In the genomic region with DNA sequence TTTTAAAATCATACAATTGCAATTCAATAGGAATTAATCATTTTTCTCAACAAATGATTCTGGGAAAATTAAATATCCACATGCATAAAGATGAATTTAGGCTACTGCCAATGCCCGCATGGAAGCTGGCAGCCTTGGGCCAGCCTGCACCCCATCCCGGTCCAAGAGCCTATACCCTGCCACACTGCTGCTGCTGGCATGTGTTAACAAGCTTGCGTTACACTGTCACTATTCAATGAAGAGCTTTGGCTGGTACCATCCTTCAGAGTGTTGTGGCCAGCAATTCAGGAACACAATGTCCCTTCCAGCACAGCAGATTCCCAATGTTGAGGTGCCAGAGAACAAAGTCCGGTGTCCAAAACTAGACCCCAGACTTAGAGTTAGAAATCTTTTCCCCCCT, we compare ENCODE assay signal across 26 cellular contexts. TPM values are rescaled to one million over a fixed set of nuclear protein-coding genes. Genes with fewer than 3 reads are reported as not detected.
A peak's percentile ranks its signal among the peaks of the same experiment; 100 is the strongest.
DNase-seq lines count a peak whose midpoint lies in the region; ATAC-seq and TF ChIP-seq lines count a peak whose summit lies in the region.
"Had no signal": no experiment of that assay in that cellular context is flagged by ENCODE, and none has a peak within 500 bp of the region (broad histone marks: within the 10 kb centered on the region; RNA-seq: fewer than 3 reads in every experiment).

No MANE protein-coding gene starts in this region.

- peaks cover 0 to 4% (median 0%) of the 10 kb centered on the region in 9 donors for H3K4me1 ChIP-seq in heart right ventricle
- H3K4me1 ChIP-seq: A549, SJCRH30 had no signal

- TF ChIP-seq CTCF in dorsolateral prefrontal cortex (IDR thresholded peaks at IDR 0.05 in 54 of 56, conservative IDR thresholded peaks at IDR 0.05 in 2 of 56; ENCODE audit: low read depth in 1 of 56, partially characterized antibody in 56 of 56) (no peak), heart right ventricle (IDR thresholded peaks at IDR 0.05) (no peak)

- H3K27me3 ChIP-seq in dorsolateral prefrontal cortex (no peaks in the 10 kb centered on the region), heart right ventricle (no peaks in the 10 kb centered on the region)
- H3K27me3 ChIP-seq: MG63 had no signal

- peak in 7 of 10 donors; percentile 13 to 54 (median 46) for DNase-seq in dorsolateral prefrontal cortex
- peak; percentile 11 to 23 for DNase-seq in heart right ventricle
- no peak for DNase-seq in left lobe of liver (ENCODE audit: low spot score)
- peak; percentile 57 for DNase-seq in superior temporal gyrus (ENCODE audit: extremely low spot score)
- DNase-seq in NCI-H2196 (lab: John Stamatoyannopoulos, UW; ENCODE audit: unreplicated experiment) = no peak
- no peak for DNase-seq in NCI-H345 (lab: John Stamatoyannopoulos, UW)
- no peak for DNase-seq in GM19238 (ENCODE audit: insufficient read length, low spot score)
- DNase-seq: AML-193; CD4-positive, alpha-beta memory T cell; COR-L47; DMS53; KG1; MG63; NCI-H2029; NCI-H2227 treated with DMSO at 0.1 percent for 48 hours; NCI-H510A treated with DMSO at 0.1 percent for 48 hours; NCI-H748 treated with DMSO at 0.1 percent for 48 hours; SJCRH30 had no signal

- H3K9me3 ChIP-seq in heart right ventricle = peaks cover 0 to 35% (median 3%) of the 10 kb centered on the region in 11 donors

- H3K4me3 ChIP-seq in dorsolateral prefrontal cortex (peak overlapping the region in 5 of 59 donors; percentile 0 to 35 (median 9)), heart right ventricle (no peak overlapping the region)
- H3K4me3 ChIP-seq: A549, GM12878, MG63, SJCRH30 had no signal

- ATAC-seq in heart right ventricle = peak in 7 of 8 donors; percentile 71 to 100 (median 87)
- peak; percentile 61 for ATAC-seq in left lobe of liver
- ATAC-seq: A549, GM12878, HCT116, SK-N-SH treated with all-trans-retinoic acid at 6 μM for 48 hours had no signal

- 65 to 67% methylated on average over 4 of the region's 4 CpGs for WGBS in heart right ventricle, 2 donors

- H3K27ac ChIP-seq in dorsolateral prefrontal cortex (peak overlapping the region in 11 of 59 donors; percentile 18 to 63 (median 53)), heart right ventricle (no peak overlapping the region)
- H3K27ac ChIP-seq: A549, SJCRH30 had no signal

- peaks cover 0 to 4% (median 0%) of the 10 kb centered on the region in 9 donors for H3K36me3 ChIP-seq in heart right ventricle

- intact Hi-C loops in dorsolateral prefrontal cortex (cut with DNase I) (loop anchor here in 1 of 2 donors (10.0 kb wide), 1 partner anchor 532 kb away; no protein-coding TSS in a partner anchor), heart right ventricle (cut with DNase I) (loop anchor here in 3 of 10 donors (10.0 kb wide), 2 partner anchors 222 to 252 kb away; partner anchors contain the start of gene SMIM10L1 (in 2 of the 3))

RNA-seq across cellular contexts. Expression of gene TAS2R14, which starts 13.6 kb away (rescaled TPM):
- total RNA-seq in dorsolateral prefrontal cortex (10 to 100 TPM in 12 of 120 experiments, 1 to 10 TPM in 108; 4.2 to 12.7 (median 7.6) TPM), heart right ventricle (1 to 10 TPM in 4 of 10 donors, under 1 TPM in 6; 0.64 to 1.6 (median 0.91) TPM), left lobe of liver (0.73 TPM)
- 1 to 10 TPM in 1 of 2 donors, under 1 TPM in 1; 0.30 to 1.7 TPM for polyA plus RNA-seq in heart right ventricle
- total RNA-seq: Daoy had no signal

RNA-seq across cellular contexts. Expression of gene PRH2, which starts 23.6 kb away (rescaled TPM):
- 1 to 10 TPM in 9 of 120 experiments, under 1 TPM in 3, not detected in 108; 0.72 to 2.4 (median 1.2) TPM for total RNA-seq in dorsolateral prefrontal cortex
- not detected for total RNA-seq in heart right ventricle
- polyA plus RNA-seq in heart right ventricle = not detected
- total RNA-seq in left lobe of liver = not detected
- total RNA-seq: CD4-positive, alpha-beta memory T cell; Daoy; G401; GM12878; H4; IMR-90; SJCRH30 had no signal
- polyA plus RNA-seq: CD4-positive, alpha-beta memory T cell had no signal

RNA-seq across cellular contexts. Expression of gene TAS2R50, which starts 34.1 kb away (rescaled TPM):
- total RNA-seq in dorsolateral prefrontal cortex (1 to 10 TPM; 1.8 to 8.5 (median 4.8) TPM), heart right ventricle (under 1 TPM in 7 of 10 donors, not detected in 3; 0.24 to 0.88 (median 0.59) TPM), left lobe of liver (0.60 TPM)
- polyA plus RNA-seq in heart right ventricle = not detected
- total RNA-seq: G401, H4 had no signal
- polyA plus RNA-seq: CD4-positive, alpha-beta memory T cell; IMR-90 had no signal

RNA-seq across cellular contexts. Expression of gene TAS2R13, which starts 43.3 kb away (rescaled TPM):
- total RNA-seq in dorsolateral prefrontal cortex (10 to 100 TPM in 1 of 120 experiments, 1 to 10 TPM in 119; 2.8 to 10.0 (median 6.1) TPM), heart right ventricle (1 to 10 TPM in 1 of 10 donors, under 1 TPM in 9; 0.28 to 1.1 (median 0.46) TPM), left lobe of liver (0.35 TPM)
- polyA plus RNA-seq in heart right ventricle = under 1 TPM; 0.04 to 0.15 TPM
- total RNA-seq: G401 had no signal
- polyA plus RNA-seq: CD4-positive, alpha-beta memory T cell had no signal

RNA-seq across cellular contexts. Expression of gene TAS2R20, which starts 45.5 kb away (rescaled TPM):
- total RNA-seq in dorsolateral prefrontal cortex = 10 to 100 TPM in 1 of 120 experiments, 1 to 10 TPM in 119; 2.4 to 11.1 (median 5.8) TPM
- total RNA-seq in heart right ventricle = under 1 TPM; 0.26 to 0.64 (median 0.42) TPM
- under 1 TPM; 0.13 to 0.29 TPM for polyA plus RNA-seq in heart right ventricle
- 0.45 TPM for total RNA-seq in left lobe of liver
- total RNA-seq: Daoy had no signal

Comparison
In these comparisons a context has a peak if more than half of its experiments do, and no peak if none do; other contexts are left out.
1. DNase-seq: peak in dorsolateral prefrontal cortex (7 of 10), heart right ventricle (2 of 2) and superior temporal gyrus (single experiment); none in left lobe of liver (single experiment), NCI-H2196 (single experiment), NCI-H345 (single experiment) and GM19238 (single experiment).